23 cellular contexts compared by ENCODE assay signal in the genomic region with DNA sequence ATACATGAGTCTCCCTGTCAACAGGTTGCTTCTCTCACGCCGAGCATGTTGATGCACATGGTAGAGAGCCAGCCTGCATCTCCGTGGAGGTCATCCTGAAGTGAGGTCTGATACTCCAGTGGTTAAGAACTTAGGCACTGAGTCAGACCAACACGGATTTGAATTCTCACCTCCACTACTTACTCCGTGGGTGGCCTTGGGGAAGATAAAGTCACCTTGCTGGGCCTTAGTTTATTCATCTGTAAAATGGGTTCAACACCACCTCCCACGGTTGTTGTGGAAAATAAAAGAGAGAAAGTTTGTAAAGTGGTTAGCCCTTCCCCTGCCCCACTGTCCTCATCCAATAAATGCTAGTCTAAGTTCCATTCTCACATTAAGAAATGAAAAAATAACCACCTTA.
DNase-seq lines count a peak whose midpoint lies in the region; ATAC-seq, FAIRE-seq and TF ChIP-seq lines count a peak whose summit lies in the region.
"Had no signal": no experiment of that assay in that cellular context is flagged by ENCODE, and none has a peak within 500 bp of the region (broad histone marks: within the 10 kb centered on the region; RNA-seq: fewer than 3 reads in every experiment).

No MANE protein-coding gene starts in this region.

- TF ChIP-seq CTCF in HepG2 (CRISPR knock-in tag; IDR thresholded peaks at IDR 0.05) (no peak), right lobe of liver (IDR thresholded peaks at IDR 0.05) (no peak), HEK293 (tag by site-specific recombination; IDR thresholded peaks at IDR 0.05) (no peak), H1 (IDR thresholded peaks at IDR 0.05; ENCODE audit: control extremely low read depth in 1 of 3, insufficient read depth in 1 of 3, low read depth in 1 of 3, low read length in 3 of 3) (no peak)

- no peak for TF ChIP-seq RAD21 in HepG2 (CRISPR knock-in tag; IDR thresholded peaks at IDR 0.05)
- no peak for TF ChIP-seq RAD21 in H1 (IDR thresholded peaks at IDR 0.05 in 1 of 2, conservative IDR thresholded peaks at IDR 0.05 in 1 of 2; ENCODE audit: low read depth in 2 of 2, low read length in 2 of 2)

- H3K9me3 ChIP-seq in HepG2 (ENCODE audit: low read length), result no peaks in the 10 kb centered on the region
- no peaks in the 10 kb centered on the region for H3K9me3 ChIP-seq in right lobe of liver
- H3K9me3 ChIP-seq in HEK293 (ENCODE audit: control insufficient read depth, insufficient read depth, low read depth, low read length), result no peaks in the 10 kb centered on the region
- H3K9me3 ChIP-seq in H1 (ENCODE audit: insufficient read depth in 2 of 2, low read depth in 1 of 2, low read length in 1 of 2), result no peaks in the 10 kb centered on the region
- H3K9me3 ChIP-seq: BLaER1 treated with 17β-estradiol and CSF1 and Interleukin-3, amounts not matched to agents 10 nM and 100 nM had no signal

- no peak overlapping the region for H4K91ac ChIP-seq in H1 (replicated peaks; ENCODE audit: insufficient read length, low read length)

- no peak for TF ChIP-seq POLR2A in HepG2 (IDR thresholded peaks at IDR 0.05; ENCODE audit: insufficient read depth in 1 of 2, low read depth in 2 of 2, low read length in 2 of 2)
- no peak for TF ChIP-seq POLR2A in right lobe of liver (IDR thresholded peaks at IDR 0.05)
- no peak for TF ChIP-seq POLR2A in H1 (IDR thresholded peaks at IDR 0.05; ENCODE audit: control extremely low read depth in 1 of 2, low read depth in 2 of 2, low read length in 2 of 2)

- H3K4me1 ChIP-seq in HepG2 (ENCODE audit: insufficient read depth, low read length) (peaks cover 24% of the 10 kb centered on the region), right lobe of liver (no peaks in the 10 kb centered on the region), HEK293 (ENCODE audit: control insufficient read depth, insufficient read depth, low read length) (no peaks in the 10 kb centered on the region), H1 (replicated peaks in 1 of 4; ENCODE audit: control insufficient read depth in 3 of 4, insufficient read depth in 4 of 4, low read length in 3 of 4) (peaks cover 13 to 23% (median 18%) of the 10 kb centered on the region in 4 experiments)
- H3K4me1 ChIP-seq: BLaER1 treated with 17β-estradiol and CSF1 and Interleukin-3, amounts not matched to agents 10 nM and 100 nM had no signal

- H2BK5ac ChIP-seq in H1 (ENCODE audit: low read depth, low read length), result no peak overlapping the region

- H3K27me3 Mint-ChIP-seq in activated naive CD8-positive, alpha-beta T cell treated with anti-CD3 and anti-CD28 coated beads, Interleukin-2, amount 50 U/mL, for 24 hours, result peaks cover 30% of the 10 kb centered on the region
- peaks cover 45% of the 10 kb centered on the region for H3K27me3 Mint-ChIP-seq in stimulated activated naive CD8-positive, alpha-beta T cell treated with anti-CD3 and anti-CD28 coated beads, Interleukin-15, amount 100 ng/mL, for 72 hours

- TF ChIP-seq EP300 in HepG2 (IDR thresholded peaks at IDR 0.05; ENCODE audit: low read depth in 2 of 2, low read length in 2 of 2), result no peak
- TF ChIP-seq EP300 in HepG2 (CRISPR knock-in tag; IDR thresholded peaks at IDR 0.05; ENCODE audit: borderline replicate concordance), result no peak
- no peak for TF ChIP-seq EP300 in H1 (IDR thresholded peaks at IDR 0.05; ENCODE audit: borderline replicate concordance in 1 of 2, low read depth in 2 of 2, low read length in 2 of 2)

- no peak overlapping the region for H3K4me3 ChIP-seq in HepG2 (replicated peaks in 1 of 3; ENCODE audit: insufficient read depth in 1 of 3, low read depth in 2 of 3, low read length in 3 of 3)
- no peak overlapping the region for H3K4me3 ChIP-seq in right lobe of liver
- no peak overlapping the region for H3K4me3 ChIP-seq in HEK293 (ENCODE audit: low read depth, low read length)
- no peak overlapping the region for H3K4me3 ChIP-seq in H1 (ENCODE audit: extremely low read depth in 1 of 4, insufficient read depth in 2 of 4, low read depth in 3 of 4, low read length in 4 of 4)
- H3K4me3 ChIP-seq: BLaER1 treated with 17β-estradiol and CSF1 and Interleukin-3, amounts not matched to agents 10 nM and 100 nM; GM12878 had no signal

- WGBS in HepG2 (ENCODE audit: low lambda C conversion rate), result 44% methylated on average over 6 of the region's 6 CpGs
- 18% methylated on average over 4 of the region's 6 CpGs for WGBS in right lobe of liver (ENCODE audit: insufficient coverage, low coverage, low lambda C conversion rate, missing lambda C conversion rate)
- WGBS in H1 (ENCODE audit: extremely low coverage in 1 of 2, insufficient coverage in 1 of 2, insufficient read length in 1 of 2, insufficient replicate concordance in 2 of 2, low coverage in 1 of 2, low lambda C conversion rate in 2 of 2, missing lambda C conversion rate in 1 of 2), 2 experiments, result 86% methylated on average over 6 of the region's 6 CpGs; no CpG with 5 or more reads in 1 of the 2 experiments

- CTCF ChIA-PET in HepG2 (lab: Yijun Ruan, JAX; ENCODE audit: low intra/inter-chr PET ratio, low total read pairs), result no interaction called here
- CTCF ChIA-PET in HEK293 (lab: Yijun Ruan, JAX), result interaction anchor here (0.7 to 2.8 kb wide), 3 partner anchors 49 to 1207 kb away, joined by 3 to 15 read pairs (median 5); no protein-coding TSS in a partner anchor
- CTCF ChIA-PET in H1 (lab: Charles Lee; ENCODE audit: partially characterized antibody), result interaction anchor here (0.8 to 5.5 kb wide), 10 partner anchors 11 to 78 kb away, joined by 3 to 36 read pairs (median 12); no protein-coding TSS in a partner anchor

- H4K8ac ChIP-seq in H1 (ENCODE audit: extremely low read depth, insufficient read depth, low read length), result no peak overlapping the region

- no peak overlapping the region for H3K18ac ChIP-seq in H1 (ENCODE audit: extremely low read depth, low read length)

- no peaks in the 10 kb centered on the region for H3K36me3 ChIP-seq in HepG2 (replicated peaks in 1 of 2; ENCODE audit: control insufficient read depth in 1 of 2, insufficient read depth in 2 of 2, low read length in 2 of 2)
- H3K36me3 ChIP-seq in right lobe of liver, result no peaks in the 10 kb centered on the region
- H3K36me3 ChIP-seq in HEK293 (ENCODE audit: control insufficient read depth in 2 of 2, insufficient read depth in 1 of 2, low read length in 2 of 2), result no peaks in the 10 kb centered on the region
- H3K36me3 ChIP-seq in H1 (ENCODE audit: control insufficient read depth in 2 of 4, insufficient read depth in 4 of 4, low read length in 3 of 4), result no peaks in the 10 kb centered on the region
- H3K36me3 ChIP-seq: BLaER1 treated with 17β-estradiol and CSF1 and Interleukin-3, amounts not matched to agents 10 nM and 100 nM had no signal

- no peak overlapping the region for H4K5ac ChIP-seq in H1 (ENCODE audit: insufficient read length, low read depth, low read length)

- no peak overlapping the region for H3K14ac ChIP-seq in H1 (ENCODE audit: insufficient read length)

- no peak overlapping the region for H2BK15ac ChIP-seq in H1 (ENCODE audit: low read length)

- no peaks in the 10 kb centered on the region for H3K79me2 ChIP-seq in HepG2 (ENCODE audit: insufficient read depth, low read length)
- no peaks in the 10 kb centered on the region for H3K79me2 ChIP-seq in H1 (ENCODE audit: control insufficient read depth in 1 of 2, insufficient read depth in 2 of 2, low read length in 2 of 2)

- H3K4ac ChIP-seq in H1 (replicated peaks; ENCODE audit: insufficient read length, low read depth, low read length), result no peak overlapping the region

- no peaks in the 10 kb centered on the region for H4K20me1 ChIP-seq in HepG2 (ENCODE audit: insufficient read depth, low read length)
- H4K20me1 ChIP-seq in H1 (replicated peaks in 1 of 2; ENCODE audit: control insufficient read depth in 1 of 2, insufficient read depth in 2 of 2, low read length in 2 of 2), result no peaks in the 10 kb centered on the region
- H4K20me1 ChIP-seq: BLaER1 treated with 17β-estradiol and CSF1 and Interleukin-3, amounts not matched to agents 10 nM and 100 nM had no signal

- H3K36me3 Mint-ChIP-seq in activated naive CD8-positive, alpha-beta T cell treated with anti-CD3 and anti-CD28 coated beads, Interleukin-2, amount 50 U/mL, for 24 hours (ENCODE audit: low read depth), result no peaks in the 10 kb centered on the region
- H3K36me3 Mint-ChIP-seq: CD8-positive, alpha-beta T cell had no signal

- no peak for DNase-seq in HepG2 (ENCODE audit: low spot score)
- DNase-seq in right lobe of liver, result no peak
- DNase-seq in H1 (ENCODE audit: low read depth in 1 of 2, low spot score in 2 of 2), result no peak
- no peak for DNase-seq in stimulated activated CD4-positive, alpha-beta T cell treated with anti-CD3 and anti-CD28 coated beads, Interleukin-2, amount 100 ng/mL, for 48 hours
- DNase-seq in activated naive CD8-positive, alpha-beta T cell treated with anti-CD3 and anti-CD28 coated beads, Interleukin-2, amount 50 U/mL, for 24 hours, result no peak
- DNase-seq in stimulated activated naive CD8-positive, alpha-beta T cell treated with anti-CD3 and anti-CD28 coated beads, Interleukin-15, amount 100 ng/mL, for 72 hours, result no peak
- DNase-seq: 8988T; AML-193; CD4-positive, alpha-beta T cell; CD8-positive, alpha-beta T cell; COR-L47; DMS 273 treated with DMSO at 0.1 percent for 48 hours; DMS79; DND-41; EL; GDM1 had no signal

- H2AK5ac ChIP-seq in H1 (ENCODE audit: low read depth, low read length), result no peak overlapping the region

- no peak for FAIRE-seq in HepG2 (lab: Jason Lieb, UNC)
- no peak for FAIRE-seq in H1 (lab: Jason Lieb, UNC)
- FAIRE-seq: A204.1, GM12878, GM12892, GM18507 had no signal

- H3K79me1 ChIP-seq in H1 (ENCODE audit: low read depth, low read length), result no peaks in the 10 kb centered on the region

- H2BK120ac ChIP-seq in H1 (replicated peaks; ENCODE audit: low read depth, low read length), result no peak overlapping the region

- H3K23me2 ChIP-seq in H1 (ENCODE audit: low read depth, low read length), result no peaks in the 10 kb centered on the region

- H3K4me2 ChIP-seq in HepG2 (ENCODE audit: low read depth, low read length), result no peak overlapping the region
- H3K4me2 ChIP-seq in H1 (ENCODE audit: insufficient read depth in 1 of 2, low read depth in 2 of 2, low read length in 2 of 2), result no peak overlapping the region
- H3K4me2 ChIP-seq: BLaER1 treated with 17β-estradiol and CSF1 and Interleukin-3, amounts not matched to agents 10 nM and 100 nM had no signal

- H3K27ac Mint-ChIP-seq in activated naive CD8-positive, alpha-beta T cell treated with anti-CD3 and anti-CD28 coated beads, Interleukin-2, amount 50 U/mL, for 24 hours, result no peak overlapping the region
- no peak overlapping the region for H3K27ac Mint-ChIP-seq in stimulated activated naive CD8-positive, alpha-beta T cell treated with anti-CD3 and anti-CD28 coated beads, Interleukin-15, amount 100 ng/mL, for 72 hours
- H3K27ac Mint-ChIP-seq: B cell; CD4-positive, alpha-beta T cell; CD8-positive, alpha-beta T cell had no signal

- no peaks in the 10 kb centered on the region for H3K9me3 Mint-ChIP-seq in activated naive CD8-positive, alpha-beta T cell treated with anti-CD3 and anti-CD28 coated beads, Interleukin-2, amount 50 U/mL, for 24 hours
- no peaks in the 10 kb centered on the region for H3K9me3 Mint-ChIP-seq in stimulated activated naive CD8-positive, alpha-beta T cell treated with anti-CD3 and anti-CD28 coated beads, Interleukin-15, amount 100 ng/mL, for 72 hours
- H3K9me3 Mint-ChIP-seq: CD4-positive, alpha-beta T cell; CD8-positive, alpha-beta T cell had no signal

- BruUV-seq in HepG2 (replicated peaks; lab: Mats Ljungman, UMichigan), result no TSS peak

- H3K23ac ChIP-seq in H1 (ENCODE audit: insufficient read length), result no peak overlapping the region

- intact Hi-C loops in HepG2 (cut with micrococcal nuclease; ENCODE audit: unreplicated experiment), result no loop called here
- intact Hi-C loops in right lobe of liver (cut with DNase I), result no loop called here

- POLR2A ChIA-PET in HepG2 (lab: Yijun Ruan, JAX), result no interaction called here
- POLR2A ChIA-PET in HEK293 (lab: Yijun Ruan, JAX), result no interaction called here
- POLR2A ChIA-PET in H1 (lab: Charles Lee; ENCODE audit: partially characterized antibody), result interaction anchor here (1.2 kb wide), 1 partner anchor 10 kb away, joined by 5 read pairs; no protein-coding TSS in a partner anchor

- ATAC-seq in HepG2, result no peak
- no peak for ATAC-seq in right lobe of liver
- ATAC-seq in activated naive CD8-positive, alpha-beta T cell treated with anti-CD3 and anti-CD28 coated beads, Interleukin-2, amount 50 U/mL, for 24 hours, result no peak
- ATAC-seq in stimulated activated naive CD8-positive, alpha-beta T cell treated with anti-CD3 and anti-CD28 coated beads, Interleukin-15, amount 100 ng/mL, for 72 hours, result no peak
- ATAC-seq: CD8-positive, alpha-beta T cell; GM12878 had no signal

- H2BK12ac ChIP-seq in H1 (ENCODE audit: low read depth, low read length), result no peak overlapping the region

- no peak overlapping the region for H3K56ac ChIP-seq in H1 (replicated peaks; ENCODE audit: insufficient read length, low read depth, low read length)

- H2AFZ ChIP-seq in HepG2 (ENCODE audit: low read length), result no peak overlapping the region
- H2AFZ ChIP-seq in H1 (ENCODE audit: low read length), result no peak overlapping the region

- H3K27me3 ChIP-seq in HepG2 (ENCODE audit: control insufficient read depth in 1 of 2, insufficient read depth in 2 of 2, low read length in 2 of 2) (no peaks in the 10 kb centered on the region), right lobe of liver (no peaks in the 10 kb centered on the region), H1 (replicated peaks in 1 of 4; ENCODE audit: control insufficient read depth in 3 of 4, extremely low read depth in 1 of 4, insufficient read depth in 3 of 4, low read length in 3 of 4) (no peaks in the 10 kb centered on the region)
- H3K27me3 ChIP-seq: BLaER1 treated with 17β-estradiol and CSF1 and Interleukin-3, amounts not matched to agents 10 nM and 100 nM had no signal

- in situ Hi-C loops in HepG2 (cut with HindIII; ENCODE audit: extremely low pct_ligation_motif_present, low pct_unique_long_range_greater_than_20kb), result no loop called here

- H3K9ac ChIP-seq in HepG2 (ENCODE audit: insufficient read depth, low read depth, low read length), result no peak overlapping the region
- H3K9ac ChIP-seq in H1 (replicated peaks in 1 of 4; ENCODE audit: extremely low read depth in 1 of 4, low read depth in 3 of 4, low read length in 3 of 4), result no peak overlapping the region
- H3K9ac ChIP-seq: BLaER1 treated with 17β-estradiol and CSF1 and Interleukin-3, amounts not matched to agents 10 nM and 100 nM had no signal

- H3K4me1 Mint-ChIP-seq in activated naive CD8-positive, alpha-beta T cell treated with anti-CD3 and anti-CD28 coated beads, Interleukin-2, amount 50 U/mL, for 24 hours, result no peaks in the 10 kb centered on the region
- no peaks in the 10 kb centered on the region for H3K4me1 Mint-ChIP-seq in stimulated activated naive CD8-positive, alpha-beta T cell treated with anti-CD3 and anti-CD28 coated beads, Interleukin-15, amount 100 ng/mL, for 72 hours
- H3K4me1 Mint-ChIP-seq: B cell had no signal

- no peak overlapping the region for H3K4me3 Mint-ChIP-seq in activated naive CD8-positive, alpha-beta T cell treated with anti-CD3 and anti-CD28 coated beads, Interleukin-2, amount 50 U/mL, for 24 hours
- H3K4me3 Mint-ChIP-seq in stimulated activated naive CD8-positive, alpha-beta T cell treated with anti-CD3 and anti-CD28 coated beads, Interleukin-15, amount 100 ng/mL, for 72 hours, result no peak overlapping the region
- H3K4me3 Mint-ChIP-seq: B cell; CD4-positive, alpha-beta T cell; CD8-positive, alpha-beta T cell had no signal

- H3K27ac ChIP-seq in HepG2 (ENCODE audit: extremely low read length, insufficient read depth, low read length) (no peak overlapping the region), right lobe of liver (no peak overlapping the region), HEK293 (ENCODE audit: extremely low read depth, low read depth, low read length) (no peak overlapping the region), H1 (ENCODE audit: low read depth, low read length) (no peak overlapping the region)
- H3K27ac ChIP-seq: BLaER1 treated with 17β-estradiol and CSF1 and Interleukin-3, amounts not matched to agents 10 nM and 100 nM had no signal

- H2BK20ac ChIP-seq in H1 (ENCODE audit: low read length), result no peak overlapping the region; the same call in 1 of the 2 replicates

Comparison
In these comparisons a context has a peak if more than half of its experiments do, and no peak if none do; other contexts are left out.
1. Of the 63 proteins assayed by ChIP-seq in both HepG2 and HEK293: peak only in HepG2: ZNF629; only in HEK293: none; in both: none; in neither: 62.